In the genomic region with DNA sequence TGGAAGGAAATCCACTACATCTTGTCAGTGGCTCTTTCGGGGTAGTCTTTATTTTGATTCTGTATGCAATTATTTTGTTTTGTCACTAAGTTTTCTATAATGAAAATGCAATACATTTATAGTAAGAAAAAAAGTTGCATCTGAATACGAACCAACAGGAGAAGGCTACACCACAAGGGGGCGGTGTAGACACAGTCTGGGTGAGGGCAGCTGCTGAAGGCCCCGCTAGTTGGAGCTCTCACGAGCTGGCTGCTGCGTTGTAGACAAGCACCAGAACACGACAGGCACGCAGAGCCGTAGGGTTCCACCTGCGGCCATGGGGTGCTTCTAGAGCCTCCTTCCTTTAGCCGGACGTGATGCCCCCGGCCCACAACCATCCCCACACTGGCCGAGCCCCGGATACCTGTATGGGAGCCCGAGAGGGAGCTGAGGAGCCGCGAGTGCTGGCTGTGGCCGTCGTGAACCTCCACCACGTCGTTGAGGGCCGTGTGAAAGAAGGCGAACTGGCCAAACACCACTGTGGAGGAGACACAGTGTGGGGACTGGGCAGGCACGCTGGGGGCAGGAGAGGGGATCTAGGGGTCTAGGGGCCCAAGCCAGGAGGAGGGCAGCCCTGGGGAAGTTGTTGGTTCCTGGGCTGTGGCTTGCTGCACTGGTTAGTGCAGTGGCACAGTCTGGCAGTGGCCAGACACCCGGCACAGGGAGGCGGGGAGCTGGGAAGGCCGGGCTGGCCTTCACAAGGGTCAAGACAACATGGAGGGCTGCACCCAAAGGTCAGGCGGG, we compare ENCODE assay signal across 8 cellular contexts.
DNase-seq lines count a peak whose midpoint lies in the region; ATAC-seq, FAIRE-seq and TF ChIP-seq lines count a peak whose summit lies in the region.

No MANE protein-coding gene starts in this region.

- intact Hi-C loops in colonic mucosa (cut with DNase I), result loop anchor here (5.0 kb wide), 3 partner anchors 529 to 1109 kb away; no protein-coding TSS in a partner anchor
- intact Hi-C loops in HepG2 (cut with micrococcal nuclease; ENCODE audit: unreplicated experiment), result loop anchor here (1.0 kb wide), 1 partner anchor 965 kb away; no protein-coding TSS in a partner anchor

- H3K4me2 ChIP-seq in HepG2 (ENCODE audit: low read depth, low read length), result peak overlapping the region; percentile 55

- TF ChIP-seq EP300 in HepG2 (IDR thresholded peaks at IDR 0.05; ENCODE audit: low read depth in 2 of 2, low read length in 2 of 2) (no peak), HepG2 (CRISPR knock-in tag; IDR thresholded peaks at IDR 0.05; ENCODE audit: borderline replicate concordance) (no peak)

- H3K27ac ChIP-seq in colonic mucosa (no peak overlapping the region), HepG2 (ENCODE audit: extremely low read length, insufficient read depth, low read length) (no peak overlapping the region)

- H3K36me3 ChIP-seq in colonic mucosa, result no peaks in the 10 kb centered on the region
- no peaks in the 10 kb centered on the region for H3K36me3 ChIP-seq in HepG2 (replicated peaks in 1 of 2; ENCODE audit: control insufficient read depth in 1 of 2, insufficient read depth in 2 of 2, low read length in 2 of 2)

- POLR2A ChIA-PET in HepG2 (lab: Yijun Ruan, JAX), result no interaction called here

- H3K4me1 ChIP-seq in colonic mucosa (no peaks in the 10 kb centered on the region), HepG2 (ENCODE audit: insufficient read depth, low read length) (no peaks in the 10 kb centered on the region)

- peak; percentile 76 for FAIRE-seq in HepG2 (lab: Jason Lieb, UNC)

- no peaks in the 10 kb centered on the region for H3K79me2 ChIP-seq in HepG2 (ENCODE audit: insufficient read depth, low read length)

- H3K9ac ChIP-seq in colonic mucosa (ENCODE audit: low read depth in 2 of 2, low read length in 2 of 2), result no peak overlapping the region
- H3K9ac ChIP-seq in HepG2 (ENCODE audit: insufficient read depth, low read depth, low read length), result no peak overlapping the region

- H3K27me3 ChIP-seq in colonic mucosa (no peaks in the 10 kb centered on the region), HepG2 (ENCODE audit: control insufficient read depth in 1 of 2, insufficient read depth in 2 of 2, low read length in 2 of 2) (peaks cover 8 to 53% of the 10 kb centered on the region in 2 experiments)

- H4K20me1 ChIP-seq in HepG2 (ENCODE audit: insufficient read depth, low read length), result no peaks in the 10 kb centered on the region

- TF ChIP-seq CTCF in colonic mucosa (IDR thresholded peaks at IDR 0.05) (peak; percentile 85), HepG2 (CRISPR knock-in tag; IDR thresholded peaks at IDR 0.05) (peak; percentile 94)

- CTCF ChIA-PET in HepG2 (lab: Yijun Ruan, JAX; ENCODE audit: low intra/inter-chr PET ratio, low total read pairs), result interaction anchor here (1.5 to 2.1 kb wide), 3 partner anchors 530 to 1109 kb away, joined by 7 to 12 read pairs (median 10); no protein-coding TSS in a partner anchor

- TF ChIP-seq POLR2A in HepG2 (IDR thresholded peaks at IDR 0.05; ENCODE audit: insufficient read depth in 1 of 2, low read depth in 2 of 2, low read length in 2 of 2), result no peak

- BruUV-seq in HepG2 (replicated peaks; lab: Mats Ljungman, UMichigan), result no TSS peak

- in situ Hi-C loops in HepG2 (cut with HindIII; ENCODE audit: extremely low pct_ligation_motif_present, low pct_unique_long_range_greater_than_20kb), result loop anchor here (10.0 to 25.0 kb wide), 3 partner anchors 529 to 1112 kb away; partner anchors contain the start of gene CSMD2

- 5% methylated on average over 15 of the region's 29 CpGs for WGBS in HepG2 (ENCODE audit: low lambda C conversion rate)

- no peak overlapping the region for H3K4me3 ChIP-seq in colonic mucosa
- H3K4me3 ChIP-seq in HepG2 (replicated peaks in 1 of 3; ENCODE audit: insufficient read depth in 1 of 3, low read depth in 2 of 3, low read length in 3 of 3), result peak overlapping the region in 1 of 3 experiments; percentile 48; a peak in 1 of 6 replicates

- DNase-seq in Daoy (ENCODE audit: low read depth), result peak; percentile 87
- DNase-seq in NCI-H526 (lab: John Stamatoyannopoulos, UW), result peak; percentile 75 to 94
- peak; percentile 94 for DNase-seq in activated CD4-positive, alpha-beta T cell treated with anti-CD3 and anti-CD28 coated beads for 48 hours
- peak; percentile 90 for DNase-seq in colonic mucosa
- DNase-seq in HepG2 (ENCODE audit: low spot score), result peak; percentile 76
- peak; percentile 81 to 91 for DNase-seq in stimulated activated CD4-positive, alpha-beta T cell treated with anti-CD3 and anti-CD28 coated beads, Interleukin-4, amount 100 ng/mL, for 48 hours (ENCODE audit: low read depth in 2 of 2)

- TF ChIP-seq RAD21 in HepG2 (CRISPR knock-in tag; IDR thresholded peaks at IDR 0.05), result peak; percentile 65

- H3K9me3 ChIP-seq in colonic mucosa (no peaks in the 10 kb centered on the region), HepG2 (ENCODE audit: low read length) (no peaks in the 10 kb centered on the region)

- peak; percentile 83 for ATAC-seq in HG03175 (IDR thresholded peaks at IDR 0.05; ENCODE audit: unreplicated experiment)
- peak; percentile 96 for ATAC-seq in HepG2
- ATAC-seq in HG02870 (IDR thresholded peaks at IDR 0.05; ENCODE audit: unreplicated experiment), result no peak

- H2AFZ ChIP-seq in HepG2 (ENCODE audit: low read length), result no peak overlapping the region

TF ChIP-seq in HepG2, 621 proteins besides CTCF, POLR2A, EP300 and RAD21 (continues in another document):
- TF ChIP-seq ZNF724P (CRISPR knock-in tag; IDR thresholded peaks at IDR 0.05; ENCODE audit: borderline replicate concordance), result 0 out of 2 replicates have a peak, but pooled peaks have one; percentile 47
- TF ChIP-seq HNRNPLL (IDR thresholded peaks at IDR 0.05; ENCODE audit: low read depth, low read length, poor library complexity, severe bottlenecking), result peak; percentile 47
- peak; percentile 26; the same call in 1 of the 2 replicates for TF ChIP-seq GABPB1 (CRISPR knock-in tag; IDR thresholded peaks at IDR 0.05)
- TF ChIP-seq SKI (IDR thresholded peaks at IDR 0.05; ENCODE audit: partially characterized antibody), result no peak
- no peak for TF ChIP-seq TBX3 (IDR thresholded peaks at IDR 0.05; ENCODE audit: borderline replicate concordance)
- TF ChIP-seq ZNF777 (CRISPR knock-in tag; IDR thresholded peaks at IDR 0.05), result peak; percentile 70
- peak; percentile 73 for TF ChIP-seq STAG1 (CRISPR knock-in tag; IDR thresholded peaks at IDR 0.05)
- TF ChIP-seq, protein P1, sequence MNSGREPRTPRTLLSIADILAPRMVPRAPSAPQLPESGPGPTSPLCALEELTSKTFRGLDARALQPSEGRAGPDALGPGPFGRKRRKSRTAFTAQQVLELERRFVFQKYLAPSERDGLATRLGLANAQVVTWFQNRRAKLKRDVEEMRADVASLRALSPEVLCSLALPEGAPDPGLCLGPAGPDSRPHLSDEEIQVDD (CRISPR knock-in tag; IDR thresholded peaks at IDR 0.05; ENCODE audit: borderline replicate concordance), result no peak
- TF ChIP-seq ZNF891 (CRISPR knock-in tag; IDR thresholded peaks at IDR 0.05), result no peak
- peak; percentile 39; the same call in 1 of the 2 replicates for TF ChIP-seq ZNF331 (CRISPR knock-in tag; IDR thresholded peaks at IDR 0.05)
- TF ChIP-seq, protein P2, sequence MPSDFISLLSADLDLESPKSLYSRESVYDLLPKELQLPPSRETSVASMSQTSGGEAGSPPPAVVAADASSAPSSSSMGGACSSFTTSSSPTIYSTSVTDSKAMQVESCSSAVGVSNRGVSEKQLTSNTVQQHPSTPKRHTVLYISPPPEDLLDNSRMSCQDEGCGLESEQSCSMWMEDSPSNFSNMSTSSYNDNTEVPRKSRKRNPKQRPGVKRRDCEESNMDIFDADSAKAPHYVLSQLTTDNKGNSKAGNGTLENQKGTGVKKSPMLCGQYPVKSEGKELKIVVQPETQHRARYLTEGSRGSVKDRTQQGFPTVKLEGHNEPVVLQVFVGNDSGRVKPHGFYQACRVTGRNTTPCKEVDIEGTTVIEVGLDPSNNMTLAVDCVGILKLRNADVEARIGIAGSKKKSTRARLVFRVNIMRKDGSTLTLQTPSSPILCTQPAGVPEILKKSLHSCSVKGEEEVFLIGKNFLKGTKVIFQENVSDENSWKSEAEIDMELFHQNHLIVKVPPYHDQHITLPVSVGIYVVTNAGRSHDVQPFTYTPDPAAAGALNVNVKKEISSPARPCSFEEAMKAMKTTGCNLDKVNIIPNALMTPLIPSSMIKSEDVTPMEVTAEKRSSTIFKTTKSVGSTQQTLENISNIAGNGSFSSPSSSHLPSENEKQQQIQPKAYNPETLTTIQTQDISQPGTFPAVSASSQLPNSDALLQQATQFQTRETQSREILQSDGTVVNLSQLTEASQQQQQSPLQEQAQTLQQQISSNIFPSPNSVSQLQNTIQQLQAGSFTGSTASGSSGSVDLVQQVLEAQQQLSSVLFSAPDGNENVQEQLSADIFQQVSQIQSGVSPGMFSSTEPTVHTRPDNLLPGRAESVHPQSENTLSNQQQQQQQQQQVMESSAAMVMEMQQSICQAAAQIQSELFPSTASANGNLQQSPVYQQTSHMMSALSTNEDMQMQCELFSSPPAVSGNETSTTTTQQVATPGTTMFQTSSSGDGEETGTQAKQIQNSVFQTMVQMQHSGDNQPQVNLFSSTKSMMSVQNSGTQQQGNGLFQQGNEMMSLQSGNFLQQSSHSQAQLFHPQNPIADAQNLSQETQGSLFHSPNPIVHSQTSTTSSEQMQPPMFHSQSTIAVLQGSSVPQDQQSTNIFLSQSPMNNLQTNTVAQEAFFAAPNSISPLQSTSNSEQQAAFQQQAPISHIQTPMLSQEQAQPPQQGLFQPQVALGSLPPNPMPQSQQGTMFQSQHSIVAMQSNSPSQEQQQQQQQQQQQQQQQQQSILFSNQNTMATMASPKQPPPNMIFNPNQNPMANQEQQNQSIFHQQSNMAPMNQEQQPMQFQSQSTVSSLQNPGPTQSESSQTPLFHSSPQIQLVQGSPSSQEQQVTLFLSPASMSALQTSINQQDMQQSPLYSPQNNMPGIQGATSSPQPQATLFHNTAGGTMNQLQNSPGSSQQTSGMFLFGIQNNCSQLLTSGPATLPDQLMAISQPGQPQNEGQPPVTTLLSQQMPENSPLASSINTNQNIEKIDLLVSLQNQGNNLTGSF (CRISPR knock-in tag; IDR thresholded peaks at IDR 0.05), result no peak
- TF ChIP-seq NFE2 (CRISPR knock-in tag; IDR thresholded peaks at IDR 0.05), result no peak
- peak; percentile 21; the same call in 1 of the 2 replicates for TF ChIP-seq GATAD1 (CRISPR knock-in tag; IDR thresholded peaks at IDR 0.05)
- no peak for TF ChIP-seq MTF2 (CRISPR knock-in tag; IDR thresholded peaks at IDR 0.05; ENCODE audit: borderline replicate concordance)
